In the genomic region with DNA sequence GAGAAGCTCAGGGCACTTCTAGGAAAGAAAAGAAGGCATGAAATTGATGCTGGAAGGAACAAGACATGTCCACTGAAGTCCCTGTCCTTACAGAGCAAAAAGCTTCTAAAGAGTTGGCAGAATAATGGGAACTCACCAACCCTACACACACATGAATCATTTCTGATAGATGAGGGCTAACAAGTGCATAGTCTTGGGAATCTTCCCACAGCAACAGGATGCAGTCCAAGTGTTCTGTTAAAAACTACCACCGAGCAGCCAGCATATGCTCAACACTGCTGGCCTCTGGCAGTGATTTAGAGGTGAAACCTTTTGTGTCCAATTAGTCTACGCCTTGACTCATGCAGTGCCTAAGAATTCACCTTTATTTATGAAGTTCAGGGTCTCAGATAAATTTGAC, we compare ENCODE assay signal across 22 cellular contexts. TPM values are rescaled to one million over a fixed set of nuclear protein-coding genes. Genes with fewer than 3 reads are reported as not detected.
DNase-seq lines count a peak whose midpoint lies in the region; ATAC-seq and TF ChIP-seq lines count a peak whose summit lies in the region.
"Had no signal": no experiment of that assay in that cellular context is flagged by ENCODE, and none has a peak within 500 bp of the region (broad histone marks: within the 10 kb centered on the region; RNA-seq: fewer than 3 reads in every experiment).

No MANE protein-coding gene starts in this region.

- DNase-seq in BJ (ENCODE audit: low read depth), result peak; percentile 19
- DNase-seq in adipocyte (ENCODE audit: low read depth), result peak; percentile 4
- peak; percentile 6 for DNase-seq in fibroblast of mammary gland (ENCODE audit: low read depth)
- DNase-seq in pulmonary artery endothelial cell (ENCODE audit: low read depth, low spot score), result peak; percentile 46
- no peak for DNase-seq in germinal center (ENCODE audit: low spot score)
- no peak for DNase-seq in globus pallidus (ENCODE audit: low spot score)
- DNase-seq in activated naive CD4-positive, alpha-beta T cell treated with anti-CD3 and anti-CD28 coated beads, Interleukin-2, amount 50 U/mL, for 72 hours (ENCODE audit: low spot score in 2 of 2), result no peak
- DNase-seq: activated CD4-positive, CD25-positive, alpha-beta regulatory T cell treated with anti-CD3 and anti-CD28 coated beads, Interleukin-2, amount 50 U/mL, for 72 hours; activated naive CD8-positive, alpha-beta T cell treated with anti-CD3 and anti-CD28 coated beads, Interleukin-2, amount 50 U/mL, for 24 hours; CD8-positive, alpha-beta T cell; DMS79 treated with DMSO at 0.1 percent for 48 hours; naive thymus-derived CD8-positive, alpha-beta T cell; NCI-H524 treated with DMSO at 0.1 percent for 48 hours; psoas muscle; stimulated activated CD4-positive, alpha-beta T cell treated with anti-CD3 and anti-CD28 coated beads, Interleukin-15, amount 100 ng/mL, for 24 hours; stimulated activated naive B cell treated with anti-CD40 and anti-IgM and Interleukin-4, amounts not matched to agents 10 μg/mL and 1 μg/mL and 100 μg/mL, for 72 hours; T-helper 9 cell; upper lobe of left lung had no signal

- ATAC-seq in HG02763 (IDR thresholded peaks at IDR 0.05; ENCODE audit: unreplicated experiment), result no peak
- no peak for ATAC-seq in activated naive CD4-positive, alpha-beta T cell treated with anti-CD3 and anti-CD28 coated beads, Interleukin-2, amount 50 U/mL, for 72 hours
- ATAC-seq: activated naive CD8-positive, alpha-beta T cell treated with anti-CD3 and anti-CD28 coated beads, Interleukin-2, amount 50 U/mL, for 24 hours; CD8-positive, alpha-beta T cell; HCT116; naive thymus-derived CD8-positive, alpha-beta T cell; psoas muscle had no signal

- peaks cover 20% of the 10 kb centered on the region for H3K4me1 ChIP-seq in adipocyte (ENCODE audit: control insufficient read depth, insufficient read depth, low read length)
- H3K4me1 ChIP-seq: psoas muscle, SJSA1 had no signal

- H3K27me3 ChIP-seq in BJ (ENCODE audit: control insufficient read depth, insufficient read depth, low read length) (no peaks in the 10 kb centered on the region), adipocyte (replicated peaks; ENCODE audit: control insufficient read depth, insufficient read depth, low read length) (no peaks in the 10 kb centered on the region)
- H3K27me3 ChIP-seq: SJSA1, upper lobe of left lung had no signal

- CTCF ChIA-PET in BJ (lab: Yijun Ruan, JAX), result interaction anchor here (1.1 to 2.0 kb wide), 5 partner anchors 11 to 81 kb away, joined by 3 to 7 read pairs (median 5); no protein-coding TSS in a partner anchor

- POLR2A ChIA-PET in BJ (lab: Charles Lee), result no interaction called here

- TF ChIP-seq CTCF in BJ (IDR thresholded peaks at IDR 0.05; ENCODE audit: insufficient read depth, low read depth, low read length) (no peak), fibroblast of mammary gland (conservative IDR thresholded peaks at IDR 0.05; ENCODE audit: control insufficient read depth, insufficient read depth, low read depth, low read length) (no peak)

- H3K9ac ChIP-seq in adipocyte (ENCODE audit: low read length), result no peak overlapping the region

- no peak overlapping the region for H3K4me3 ChIP-seq in BJ (ENCODE audit: low read depth, low read length)
- H3K4me3 ChIP-seq in adipocyte (ENCODE audit: low read length), result peak overlapping the region; percentile 29
- no peak overlapping the region for H3K4me3 ChIP-seq in fibroblast of mammary gland (ENCODE audit: control insufficient read depth, low read depth, low read length)
- H3K4me3 ChIP-seq: psoas muscle, SJSA1, upper lobe of left lung had no signal

- H3K9me3 ChIP-seq in adipocyte (ENCODE audit: control insufficient read depth, low read length), result no peaks in the 10 kb centered on the region
- H3K9me3 ChIP-seq: psoas muscle, SJSA1, upper lobe of left lung had no signal

- H3K36me3 ChIP-seq in BJ (ENCODE audit: control insufficient read depth, insufficient read depth, low read length) (no peaks in the 10 kb centered on the region), adipocyte (ENCODE audit: control insufficient read depth, insufficient read depth, low read length, severe bottlenecking) (no peaks in the 10 kb centered on the region)
- H3K36me3 ChIP-seq: SJSA1, upper lobe of left lung had no signal

- H3K36me3 Mint-ChIP-seq in activated naive CD4-positive, alpha-beta T cell treated with anti-CD3 and anti-CD28 coated beads, Interleukin-2, amount 50 U/mL, for 72 hours, result no peaks in the 10 kb centered on the region
- H3K36me3 Mint-ChIP-seq: CD8-positive, alpha-beta T cell; naive thymus-derived CD8-positive, alpha-beta T cell; stimulated activated naive B cell treated with anti-CD40 and anti-IgM and Interleukin-4, amounts not matched to agents 10 μg/mL and 1 μg/mL and 100 μg/mL, for 72 hours had no signal

- peaks cover 0 to 9% of the 10 kb centered on the region in 2 donors for H3K9me3 Mint-ChIP-seq in activated naive CD4-positive, alpha-beta T cell treated with anti-CD3 and anti-CD28 coated beads, Interleukin-2, amount 50 U/mL, for 72 hours
- H3K9me3 Mint-ChIP-seq: activated naive CD8-positive, alpha-beta T cell treated with anti-CD3 and anti-CD28 coated beads, Interleukin-2, amount 50 U/mL, for 24 hours; CD8-positive, alpha-beta T cell had no signal

- H3K27ac Mint-ChIP-seq in activated naive CD4-positive, alpha-beta T cell treated with anti-CD3 and anti-CD28 coated beads, Interleukin-2, amount 50 U/mL, for 72 hours, result no peak overlapping the region
- H3K27ac Mint-ChIP-seq: activated naive CD8-positive, alpha-beta T cell treated with anti-CD3 and anti-CD28 coated beads, Interleukin-2, amount 50 U/mL, for 24 hours; CD8-positive, alpha-beta T cell; naive thymus-derived CD8-positive, alpha-beta T cell; stimulated activated naive B cell treated with anti-CD40 and anti-IgM and Interleukin-4, amounts not matched to agents 10 μg/mL and 1 μg/mL and 100 μg/mL, for 72 hours had no signal

RNA-seq across cellular contexts. Expression of a gene that starts 44.9 kb away (rescaled TPM):
- polyA plus RNA-seq in BJ (2011; rRNA removed), result 78.7 and 116 TPM in 2 replicates
- polyA minus RNA-seq in BJ (2011; rRNA and poly(A)+ RNA removed), result 72.5 and 98.2 TPM in 2 replicates
- total RNA-seq in pulmonary artery endothelial cell, result 65.8 and 126 TPM in 2 replicates
- not detected for total RNA-seq in activated naive CD4-positive, alpha-beta T cell treated with anti-CD3 and anti-CD28 coated beads, Interleukin-2, amount 50 U/mL, for 72 hours
- total RNA-seq: CD8-positive, alpha-beta T cell; naive thymus-derived CD8-positive, alpha-beta T cell; OCI-LY7 had no signal
- polyA plus RNA-seq: naive thymus-derived CD8-positive, alpha-beta T cell had no signal

Comparison
In these comparisons a context has a peak if more than half of its experiments do, and no peak if none do; other contexts are left out.
1. DNase-seq: peak in BJ (single experiment), adipocyte (single experiment), fibroblast of mammary gland (single experiment) and pulmonary artery endothelial cell (single experiment); none in germinal center (single experiment), globus pallidus (single experiment) and activated naive CD4-positive, alpha-beta T cell treated with anti-CD3 and anti-CD28 coated beads, Interleukin-2, amount 50 U/mL, for 72 hours (0 of 2).
2. RNA of a gene that starts 44.9 kb away (total RNA-seq): 65.8 to 126 TPM in pulmonary artery endothelial cell; not detected in activated naive CD4-positive, alpha-beta T cell treated with anti-CD3 and anti-CD28 coated beads, Interleukin-2, amount 50 U/mL, for 72 hours; every median in the first group is over 10 times any median in the second.